In the genomic region with DNA sequence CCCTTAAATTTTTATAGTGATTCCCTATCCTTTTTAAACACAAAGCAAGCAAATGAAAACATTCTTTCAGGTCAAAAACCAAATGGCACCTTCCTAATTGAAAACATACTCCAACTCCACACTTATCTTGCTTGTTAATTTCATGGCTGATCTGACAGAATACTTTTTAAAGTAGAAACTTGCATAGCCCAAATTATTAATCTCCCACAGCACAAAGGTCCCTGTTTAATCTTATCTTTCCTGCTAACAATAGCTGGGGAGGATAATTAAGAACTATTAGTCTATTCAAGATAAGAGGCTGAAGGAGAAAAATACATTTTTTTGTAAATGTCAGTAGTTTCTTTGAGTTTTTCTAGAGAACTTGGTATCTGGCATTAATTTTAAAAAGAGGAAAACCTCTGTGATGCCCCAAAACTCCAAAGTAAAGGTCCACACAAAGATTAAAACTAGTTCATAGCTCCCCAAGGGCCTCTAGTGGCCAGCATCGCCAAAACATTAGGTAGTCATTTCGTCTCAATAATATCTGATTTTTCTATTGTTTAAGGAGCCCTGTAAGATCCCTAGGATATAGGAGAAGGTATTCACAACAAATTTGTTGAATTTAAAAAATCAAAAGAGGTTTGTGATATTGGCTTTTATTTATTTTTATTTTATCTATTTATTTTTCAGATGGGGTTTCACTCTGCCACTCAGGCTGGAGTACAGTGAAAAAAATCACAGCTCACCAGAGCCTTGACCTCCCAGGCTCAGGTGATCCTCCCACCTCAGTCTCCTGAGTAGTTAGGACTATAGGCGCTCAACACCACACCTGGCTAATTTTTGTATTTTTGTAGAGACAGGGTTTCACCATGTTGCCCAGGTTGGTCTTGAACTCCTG, we compare ENCODE assay signal across 9 cellular contexts. TPM values are rescaled to one million over a fixed set of nuclear protein-coding genes. Genes with fewer than 3 reads are reported as not detected.
DNase-seq lines count a peak whose midpoint lies in the region; ATAC-seq and TF ChIP-seq lines count a peak whose summit lies in the region.
"Had no signal": no experiment of that assay in that cellular context is flagged by ENCODE, and none has a peak within 500 bp of the region (broad histone marks: within the 10 kb centered on the region; RNA-seq: fewer than 3 reads in every experiment).

No MANE protein-coding gene starts in this region.

- no peaks in the 10 kb centered on the region for H3K36me3 ChIP-seq in OCI-LY1 (ENCODE audit: insufficient read depth, low read length)
- H3K36me3 ChIP-seq in right atrium auricular region, result no peaks in the 10 kb centered on the region
- H3K36me3 ChIP-seq: neutrophil had no signal

- H3K4me1 ChIP-seq in OCI-LY1 (ENCODE audit: insufficient read depth, low read length, severe bottlenecking), result peaks cover 16% of the 10 kb centered on the region
- no peaks in the 10 kb centered on the region for H3K4me1 ChIP-seq in right atrium auricular region

- no peaks in the 10 kb centered on the region for H3K36me3 Mint-ChIP-seq in activated naive CD8-positive, alpha-beta T cell treated with anti-CD3 and anti-CD28 coated beads for 36 hours

- H3K4me1 Mint-ChIP-seq in activated naive CD8-positive, alpha-beta T cell treated with anti-CD3 and anti-CD28 coated beads for 36 hours, result peaks cover 7% of the 10 kb centered on the region

- no peaks in the 10 kb centered on the region for H3K9me3 ChIP-seq in OCI-LY1 (ENCODE audit: low read length)
- no peaks in the 10 kb centered on the region for H3K9me3 ChIP-seq in right atrium auricular region
- H3K9me3 ChIP-seq: neutrophil had no signal

- TF ChIP-seq CTCF in AG09319 (IDR thresholded peaks at IDR 0.05; ENCODE audit: low read depth, low read length) (peak; percentile 81), GM12864 (IDR thresholded peaks at IDR 0.05; ENCODE audit: low read depth, low read length, missing control alignments) (peak; percentile 68), OCI-LY1 (IDR thresholded peaks at IDR 0.05; ENCODE audit: low read length) (peak; percentile 83), right atrium auricular region (IDR thresholded peaks at IDR 0.05) (peak; percentile 17 to 63)

- H3K27me3 ChIP-seq in OCI-LY1 (ENCODE audit: insufficient read depth, low read length) (no peaks in the 10 kb centered on the region), right atrium auricular region (no peaks in the 10 kb centered on the region)
- H3K27me3 ChIP-seq: neutrophil had no signal

- no peaks in the 10 kb centered on the region for H3K27me3 Mint-ChIP-seq in activated naive CD8-positive, alpha-beta T cell treated with anti-CD3 and anti-CD28 coated beads for 36 hours

- 0 out of 2 replicates have a peak overlapping the region, but pooled peaks have one; percentile 1 for H2AFZ ChIP-seq in OCI-LY1 (ENCODE audit: low read length)

- H3K27ac Mint-ChIP-seq in activated naive CD8-positive, alpha-beta T cell treated with anti-CD3 and anti-CD28 coated beads for 36 hours, result no peak overlapping the region

- peak overlapping the region; percentile 41; the same call in 1 of the 2 replicates for H3K4me2 ChIP-seq in OCI-LY1 (ENCODE audit: low read length)

- no peaks in the 10 kb centered on the region for H3F3A ChIP-seq in OCI-LY1 (ENCODE audit: insufficient read depth, low read length)

- H3K4me3 ChIP-seq in GM12864 (ENCODE audit: low read depth, low read length) (no peak overlapping the region), OCI-LY1 (ENCODE audit: low read depth, low read length, poor library complexity, severe bottlenecking) (no peak overlapping the region), right atrium auricular region (no peak overlapping the region)

- H3K79me2 ChIP-seq in OCI-LY1 (ENCODE audit: insufficient read depth, low read length), result no peaks in the 10 kb centered on the region

- no peak for ATAC-seq in GM18519 (IDR thresholded peaks at IDR 0.05; ENCODE audit: low FRiP score, unreplicated experiment)

- peak overlapping the region; percentile 12 for H3K9ac ChIP-seq in OCI-LY1 (ENCODE audit: low read length)

- no peaks in the 10 kb centered on the region for H3K9me3 Mint-ChIP-seq in activated naive CD8-positive, alpha-beta T cell treated with anti-CD3 and anti-CD28 coated beads for 36 hours

- H4K20me1 ChIP-seq in OCI-LY1 (ENCODE audit: insufficient read depth, low read length), result no peaks in the 10 kb centered on the region

- no peaks in the 10 kb centered on the region for H3K9me2 ChIP-seq in OCI-LY1 (ENCODE audit: low read depth, low read length)

- H3K4me3 Mint-ChIP-seq in activated naive CD8-positive, alpha-beta T cell treated with anti-CD3 and anti-CD28 coated beads for 36 hours, result no peak overlapping the region

- DNase-seq in AG09319 (ENCODE audit: extremely low read depth, low read depth), result peak; percentile 27
- DNase-seq in GM12864 (ENCODE audit: low read depth), result no peak
- peak; percentile 20 for DNase-seq in activated naive CD8-positive, alpha-beta T cell treated with anti-CD3 and anti-CD28 coated beads for 36 hours
- no peak for DNase-seq in right atrium auricular region (ENCODE audit: low spot score)
- DNase-seq in stimulated activated CD4-positive, alpha-beta T cell treated with anti-CD3 and anti-CD28 coated beads, Interleukin-12 subunit alpha, Interleukin-12 subunit beta, amount 100 ng/mL, for 48 hours (ENCODE audit: low read depth in 2 of 3, low spot score in 1 of 3), result peak in 2 of 3 donors; percentile 22 to 32
- DNase-seq in ureter (ENCODE audit: low spot score), result no peak

- H3K27ac ChIP-seq in OCI-LY1 (ENCODE audit: low read depth, low read length, poor library complexity, severe bottlenecking), result peak overlapping the region; percentile 70
- no peak overlapping the region for H3K27ac ChIP-seq in right atrium auricular region

RNA-seq across cellular contexts. Expression of a gene that starts 14.7 kb away (rescaled TPM):
- 1 to 10 TPM in 1 of 2 experiments, under 1 TPM in 1; 0.96 to 1.6 TPM for total RNA-seq in activated naive CD8-positive, alpha-beta T cell treated with anti-CD3 and anti-CD28 coated beads for 36 hours
- total RNA-seq in right atrium auricular region (1 to 10 TPM; 1.1 to 3.3 TPM), ureter (3.8 TPM)

RNA-seq across cellular contexts. Expression of a gene that starts 15.0 kb away (rescaled TPM):
- 10 to 100 TPM; 45.9 to 50.5 TPM for total RNA-seq in activated naive CD8-positive, alpha-beta T cell treated with anti-CD3 and anti-CD28 coated beads for 36 hours
- 1 to 10 TPM; 6.1 to 9.7 TPM for total RNA-seq in right atrium auricular region
- 15.4 TPM for total RNA-seq in ureter

RNA-seq across cellular contexts. Expression of a gene that starts 15.0 kb away (rescaled TPM):
- 10 to 100 TPM; 26.4 to 26.5 TPM for total RNA-seq in activated naive CD8-positive, alpha-beta T cell treated with anti-CD3 and anti-CD28 coated beads for 36 hours
- total RNA-seq in right atrium auricular region, result 1 to 10 TPM; 4.3 to 5.9 TPM
- 14.4 TPM for total RNA-seq in ureter

RNA-seq across cellular contexts. Expression of a gene that starts 48.4 kb away (rescaled TPM):
- 100 to 1,000 TPM; 195 to 203 TPM for total RNA-seq in activated naive CD8-positive, alpha-beta T cell treated with anti-CD3 and anti-CD28 coated beads for 36 hours
- total RNA-seq in right atrium auricular region, result 10 to 100 TPM; 10.6 to 14.1 TPM
- total RNA-seq in ureter, result 67.2 TPM

RNA-seq across cellular contexts. Expression of a gene that starts 55.5 kb away (rescaled TPM):
- total RNA-seq in activated naive CD8-positive, alpha-beta T cell treated with anti-CD3 and anti-CD28 coated beads for 36 hours, result 10 to 100 TPM; 43.8 to 46.0 TPM
- 1 to 10 TPM; 1.9 to 3.0 TPM for total RNA-seq in right atrium auricular region
- total RNA-seq in ureter, result 14.2 TPM

Comparison
In these comparisons a context has a peak if more than half of its experiments do, and no peak if none do; other contexts are left out.
1. DNase-seq: peak in AG09319 (single experiment), activated naive CD8-positive, alpha-beta T cell treated with anti-CD3 and anti-CD28 coated beads for 36 hours (single experiment) and stimulated activated CD4-positive, alpha-beta T cell treated with anti-CD3 and anti-CD28 coated beads, Interleukin-12 subunit alpha, Interleukin-12 subunit beta, amount 100 ng/mL, for 48 hours (2 of 3); none in GM12864 (single experiment), right atrium auricular region (single experiment) and ureter (single experiment).
2. Peak in every context shown above with its lines, with median percentiles within 50 percentile points of each other: CTCF ChIP-seq.